8 cellular contexts compared by ENCODE assay signal in genomic region chr22:43014876-43015676, GRCh38. TPM values are rescaled to one million over a fixed set of nuclear protein-coding genes. Genes with fewer than 3 reads are reported as not detected.
DNase-seq lines count a peak whose midpoint lies in the region; ATAC-seq and TF ChIP-seq lines count a peak whose summit lies in the region.

A gene with protein sequence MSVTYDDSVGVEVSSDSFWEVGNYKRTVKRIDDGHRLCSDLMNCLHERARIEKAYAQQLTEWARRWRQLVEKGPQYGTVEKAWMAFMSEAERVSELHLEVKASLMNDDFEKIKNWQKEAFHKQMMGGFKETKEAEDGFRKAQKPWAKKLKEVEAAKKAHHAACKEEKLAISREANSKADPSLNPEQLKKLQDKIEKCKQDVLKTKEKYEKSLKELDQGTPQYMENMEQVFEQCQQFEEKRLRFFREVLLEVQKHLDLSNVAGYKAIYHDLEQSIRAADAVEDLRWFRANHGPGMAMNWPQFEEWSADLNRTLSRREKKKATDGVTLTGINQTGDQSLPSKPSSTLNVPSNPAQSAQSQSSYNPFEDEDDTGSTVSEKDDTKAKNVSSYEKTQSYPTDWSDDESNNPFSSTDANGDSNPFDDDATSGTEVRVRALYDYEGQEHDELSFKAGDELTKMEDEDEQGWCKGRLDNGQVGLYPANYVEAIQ (minus strand): TSS chr22:43015149. CDS start chr22:42912080, 103,069 bp downstream.

- DNase-seq in NCI-H1694 (lab: John Stamatoyannopoulos, UW), result peak; percentile 97
- peak; percentile 96 for DNase-seq in amniotic epithelial cell (ENCODE audit: low read depth)
- peak; percentile 100 for DNase-seq in left cardiac atrium
- DNase-seq in progenitor cell of endocrine pancreas (ENCODE audit: low spot score, unreplicated experiment), result peak; percentile 100
- DNase-seq in upper lobe of right lung, result peak; percentile 100

- H3K27me3 ChIP-seq in upper lobe of right lung, result no peaks in the 10 kb centered on the region

- no peak for TF ChIP-seq CTCF in progenitor cell of endocrine pancreas (IDR thresholded peaks at IDR 0.05; ENCODE audit: unreplicated experiment)
- no peak for TF ChIP-seq CTCF in upper lobe of right lung (IDR thresholded peaks at IDR 0.05)

- no peaks in the 10 kb centered on the region for H3K36me3 Mint-ChIP-seq in progenitor cell of endocrine pancreas (ENCODE audit: insufficient read depth)

- H3K4me1 Mint-ChIP-seq in progenitor cell of endocrine pancreas (ENCODE audit: low read depth), result peaks cover 26% of the 10 kb centered on the region

- intact Hi-C loops in T-helper 1 cell treated with Interleukin-12 subunit alpha and Interleukin-12 subunit beta and Interleukin-4 antibody, amounts not matched to agents 30 ng/mL and 1 ng/mL, for 36 hours (cut with micrococcal nuclease), result loop anchor here (1.0 to 10.0 kb wide), 9 partner anchors 14 to 172 kb away; partner anchors contain the start of genes ARFGAP3, MCAT, TSPO and TTLL1
- intact Hi-C loops in left cardiac atrium (cut with DNase I) (no loop called here), upper lobe of right lung (cut with DNase I) (no loop called here)

- peaks cover 31% of the 10 kb centered on the region for H3K4me1 ChIP-seq in upper lobe of right lung

- peak within 1 kb of the TSS; percentile 95 for H3K4me3 Mint-ChIP-seq in progenitor cell of endocrine pancreas (ENCODE audit: low read depth)

- H3K27ac Mint-ChIP-seq in progenitor cell of endocrine pancreas, result peak within 1 kb of the TSS; percentile 97

- H3K9me3 Mint-ChIP-seq in progenitor cell of endocrine pancreas (ENCODE audit: low read depth), result no peaks in the 10 kb centered on the region

- ATAC-seq in GM18498 (IDR thresholded peaks at IDR 0.05; ENCODE audit: unreplicated experiment) (peak; percentile 95), HG02885 (IDR thresholded peaks at IDR 0.05; ENCODE audit: poor library complexity, unreplicated experiment) (peak; percentile 96), left cardiac atrium (peak; percentile 100), upper lobe of right lung (peak; percentile 98)

- H3K27ac ChIP-seq in upper lobe of right lung, result peak within 1 kb of the TSS; percentile 81

- no peaks in the 10 kb centered on the region for H3K9me3 ChIP-seq in upper lobe of right lung

- peaks cover 10% of the 10 kb centered on the region for H3K27me3 Mint-ChIP-seq in progenitor cell of endocrine pancreas

- H3K36me3 ChIP-seq in upper lobe of right lung, result no peaks in the 10 kb centered on the region

- peak within 1 kb of the TSS; percentile 64 for H3K4me3 ChIP-seq in upper lobe of right lung

RNA-seq across cellular contexts. Expression of the gene that starts here (rescaled TPM):
- 28.7 and 30.0 TPM in 2 replicates for total RNA-seq in T-helper 1 cell treated with Interleukin-12 subunit alpha and Interleukin-12 subunit beta and Interleukin-4 antibody, amounts not matched to agents 30 ng/mL and 1 ng/mL, for 36 hours
- 10 to 100 TPM; 55.8 to 62.9 TPM for total RNA-seq in left cardiac atrium
- total RNA-seq in progenitor cell of endocrine pancreas, result 53.9 and 61.0 TPM in 2 replicates
- total RNA-seq in upper lobe of right lung, result 128 TPM

Comparison
In these comparisons a context has a peak if more than half of its experiments do, and no peak if none do; other contexts are left out.
1. Peak in every context shown above with its lines: DNase-seq, ATAC-seq, H3K4me3 ChIP-seq and H3K27ac ChIP-seq.